Comparison of ENCODE assay signal across 1 cellular context in the genomic region with DNA sequence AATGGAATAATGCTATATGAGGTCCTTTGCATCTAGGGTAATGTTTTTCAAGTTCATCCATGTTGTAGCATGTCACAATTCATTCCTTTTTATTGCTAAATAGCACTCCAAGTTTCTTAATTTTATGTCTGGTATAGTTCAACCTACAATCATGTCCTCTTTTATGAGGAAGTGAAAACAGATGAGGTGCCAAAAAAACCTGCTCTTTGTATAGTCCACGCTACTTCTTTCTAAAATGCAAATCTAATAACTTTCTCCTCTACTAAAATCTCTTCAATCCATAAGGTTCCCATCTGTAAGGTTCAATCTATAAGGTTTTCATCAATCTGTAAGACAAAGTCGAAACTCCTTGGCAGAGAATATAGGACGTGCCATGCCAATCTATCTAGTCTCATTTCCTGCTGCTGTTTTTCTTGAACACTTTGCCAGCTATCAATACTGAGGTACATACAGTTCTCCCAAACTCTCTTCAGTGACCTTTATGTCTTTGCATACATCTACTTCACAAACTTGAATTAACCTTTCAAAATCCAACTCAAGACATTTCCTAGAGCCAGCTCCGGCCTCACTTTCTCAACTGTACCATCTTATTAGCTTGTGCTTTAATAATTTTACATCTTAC.
TF ChIP-seq lines count a peak whose summit lies in the region.

No MANE protein-coding gene starts in this region.

TF ChIP-seq in HepG2, 621 proteins besides CTCF, POLR2A, EP300 and RAD21 (continued from another document):
- TF ChIP-seq NFE2L1 (CRISPR knock-in tag; IDR thresholded peaks at IDR 0.05; ENCODE audit: borderline replicate concordance) (no peak), KLF15 (CRISPR knock-in tag; IDR thresholded peaks at IDR 0.05; ENCODE audit: borderline replicate concordance) (no peak), ZNF777 (CRISPR knock-in tag; IDR thresholded peaks at IDR 0.05) (no peak), SMAD9 (CRISPR knock-in tag; IDR thresholded peaks at IDR 0.05) (no peak), KLF6 (CRISPR knock-in tag; IDR thresholded peaks at IDR 0.05) (no peak), SMAD1 (CRISPR knock-in tag; IDR thresholded peaks at IDR 0.05; ENCODE audit: borderline replicate concordance, low read depth) (no peak), ERF (CRISPR knock-in tag; IDR thresholded peaks at IDR 0.05) (no peak), ZNF670 (CRISPR knock-in tag; IDR thresholded peaks at IDR 0.05; ENCODE audit: borderline replicate concordance) (no peak), ZKSCAN5 (CRISPR knock-in tag; IDR thresholded peaks at IDR 0.05) (no peak), ZNF10 (CRISPR knock-in tag; IDR thresholded peaks at IDR 0.05; ENCODE audit: borderline replicate concordance, low read depth) (no peak)
- TF ChIP-seq, protein P1, sequence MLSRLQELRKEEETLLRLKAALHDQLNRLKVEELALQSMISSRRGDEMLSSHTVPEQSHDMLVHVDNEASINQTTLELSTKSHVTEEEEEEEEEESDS (CRISPR knock-in tag; IDR thresholded peaks at IDR 0.05; ENCODE audit: borderline replicate concordance): no peak
- TF ChIP-seq, protein P2, sequence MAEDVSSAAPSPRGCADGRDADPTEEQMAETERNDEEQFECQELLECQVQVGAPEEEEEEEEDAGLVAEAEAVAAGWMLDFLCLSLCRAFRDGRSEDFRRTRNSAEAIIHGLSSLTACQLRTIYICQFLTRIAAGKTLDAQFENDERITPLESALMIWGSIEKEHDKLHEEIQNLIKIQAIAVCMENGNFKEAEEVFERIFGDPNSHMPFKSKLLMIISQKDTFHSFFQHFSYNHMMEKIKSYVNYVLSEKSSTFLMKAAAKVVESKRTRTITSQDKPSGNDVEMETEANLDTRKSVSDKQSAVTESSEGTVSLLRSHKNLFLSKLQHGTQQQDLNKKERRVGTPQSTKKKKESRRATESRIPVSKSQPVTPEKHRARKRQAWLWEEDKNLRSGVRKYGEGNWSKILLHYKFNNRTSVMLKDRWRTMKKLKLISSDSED (CRISPR knock-in tag; IDR thresholded peaks at IDR 0.05): no peak
